1 cellular context compared by ENCODE assay signal in the genomic region with DNA sequence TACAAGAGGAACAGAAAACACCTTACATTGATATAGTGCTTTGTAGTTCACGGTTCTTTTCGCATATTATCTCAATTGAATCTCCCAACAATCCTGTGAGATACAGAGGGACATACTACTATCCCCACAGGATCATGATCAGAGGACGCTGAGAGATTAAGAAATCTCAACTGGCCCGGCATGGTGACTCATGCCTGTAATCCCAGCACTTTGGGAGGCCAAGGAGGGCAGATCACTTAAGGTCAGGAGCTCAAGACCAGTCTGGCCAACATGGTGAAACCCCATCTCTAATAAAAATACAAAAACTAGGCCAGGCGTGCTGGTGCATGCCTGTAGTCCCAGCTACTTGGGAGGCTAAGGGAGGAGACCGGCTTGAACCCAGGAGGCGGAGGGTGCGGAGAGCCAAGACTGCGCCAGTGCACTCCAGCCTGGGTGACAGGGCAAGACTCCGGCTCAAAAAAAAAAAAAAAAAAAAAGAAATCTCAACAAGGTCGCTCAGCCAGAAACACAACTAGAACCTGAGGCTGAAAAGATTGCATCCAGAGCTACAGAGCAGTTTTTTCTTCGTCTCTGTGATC.
TF ChIP-seq lines count a peak whose summit lies in the region.

No MANE protein-coding gene starts in this region.

TF ChIP-seq in HEK293, 187 proteins besides CTCF, POLR2A, EP300 and RAD21 (continued from another document and continues in another):
- TF ChIP-seq, protein P1, sequence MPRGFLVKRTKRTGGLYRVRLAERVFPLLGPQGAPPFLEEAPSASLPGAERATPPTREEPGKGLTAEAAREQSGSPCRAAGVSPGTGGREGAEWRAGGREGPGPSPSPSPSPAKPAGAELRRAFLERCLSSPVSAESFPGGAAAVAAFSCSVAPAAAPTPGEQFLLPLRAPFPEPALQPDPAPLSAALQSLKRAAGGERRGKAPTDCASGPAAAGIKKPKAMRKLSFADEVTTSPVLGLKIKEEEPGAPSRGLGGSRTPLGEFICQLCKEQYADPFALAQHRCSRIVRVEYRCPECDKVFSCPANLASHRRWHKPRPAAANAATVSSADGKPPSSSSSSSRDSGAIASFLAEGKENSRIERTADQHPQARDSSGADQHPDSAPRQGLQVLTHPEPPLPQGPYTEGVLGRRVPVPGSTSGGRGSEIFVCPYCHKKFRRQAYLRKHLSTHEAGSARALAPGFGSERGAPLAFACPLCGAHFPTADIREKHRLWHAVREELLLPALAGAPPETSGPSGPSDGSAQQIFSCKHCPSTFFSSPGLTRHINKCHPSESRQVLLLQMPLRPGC (tag by site-specific recombination; IDR thresholded peaks at IDR 0.05): peak; percentile 18; the same call in 1 of the 2 replicates
- TF ChIP-seq ZNF112 (tag by site-specific recombination; IDR thresholded peaks at IDR 0.05) (no peak), ZNF768 (tag by site-specific recombination; IDR thresholded peaks at IDR 0.05) (no peak), ZNF660 (tag by site-specific recombination; IDR thresholded peaks at IDR 0.05) (no peak), GLIS1 (tag by site-specific recombination; IDR thresholded peaks at IDR 0.05) (peak; percentile 71), KLF8 (tag by site-specific recombination; IDR thresholded peaks at IDR 0.05) (peak; percentile 65), TRIM28 (IDR thresholded peaks at IDR 0.05; ENCODE audit: borderline replicate concordance, low read length) (peak; percentile 51; the same call in 1 of the 2 replicates), ZNF692 (tag by site-specific recombination; IDR thresholded peaks at IDR 0.05) (no peak), PRDM10 (tag by site-specific recombination; IDR thresholded peaks at IDR 0.05) (peak; percentile 69), ZNF558 (tag by site-specific recombination; IDR thresholded peaks at IDR 0.05) (no peak), ZNF639 (tag by site-specific recombination; IDR thresholded peaks at IDR 0.05) (0 out of 2 replicates have a peak, but pooled peaks have one; percentile 40), ZNF37A (tag by site-specific recombination; IDR thresholded peaks at IDR 0.05) (no peak), KLF7 (tag by site-specific recombination; IDR thresholded peaks at IDR 0.05; ENCODE audit: borderline replicate concordance) (no peak), ZSCAN4 (tag by site-specific recombination; IDR thresholded peaks at IDR 0.05) (no peak), ZNF248 (tag by site-specific recombination; IDR thresholded peaks at IDR 0.05) (no peak), ZNF121 (tag by site-specific recombination; IDR thresholded peaks at IDR 0.05) (no peak), ZNF747 (tag by site-specific recombination; IDR thresholded peaks at IDR 0.05) (no peak), ZNF600 (tag by site-specific recombination; IDR thresholded peaks at IDR 0.05) (peak; percentile 66; the same call in 1 of the 2 replicates), IKZF3 (tag by site-specific recombination; IDR thresholded peaks at IDR 0.05) (0 out of 2 replicates have a peak, but pooled peaks have one; percentile 40), ZNF707 (tag by site-specific recombination; IDR thresholded peaks at IDR 0.05) (no peak), ZNF10 (tag by site-specific recombination; IDR thresholded peaks at IDR 0.05) (peak; percentile 89), ZNF366 (tag by site-specific recombination; conservative IDR thresholded peaks at IDR 0.05) (no peak), ZSCAN30 (tag by site-specific recombination; IDR thresholded peaks at IDR 0.05) (no peak), ZNF629 (tag by site-specific recombination; IDR thresholded peaks at IDR 0.05) (peak; percentile 51), SCRT2 (tag by site-specific recombination; IDR thresholded peaks at IDR 0.05) (no peak), ZNF140 (tag by site-specific recombination; IDR thresholded peaks at IDR 0.05) (no peak), KLF17 (tag by site-specific recombination; IDR thresholded peaks at IDR 0.05) (no peak), ZNF2 (tag by site-specific recombination; IDR thresholded peaks at IDR 0.05) (no peak), ZNF23 (tag by site-specific recombination; IDR thresholded peaks at IDR 0.05; ENCODE audit: borderline replicate concordance) (no peak), HOXC10 (CRISPR knock-in tag; IDR thresholded peaks at IDR 0.05) (no peak), ZNF362 (tag by site-specific recombination; IDR thresholded peaks at IDR 0.05) (0 out of 2 replicates have a peak, but pooled peaks have one; percentile 47), ZNF132 (tag by site-specific recombination; IDR thresholded peaks at IDR 0.05; ENCODE audit: borderline replicate concordance) (no peak), ZNF626 (tag by site-specific recombination; IDR thresholded peaks at IDR 0.05) (no peak)
- TF ChIP-seq, protein P2, sequence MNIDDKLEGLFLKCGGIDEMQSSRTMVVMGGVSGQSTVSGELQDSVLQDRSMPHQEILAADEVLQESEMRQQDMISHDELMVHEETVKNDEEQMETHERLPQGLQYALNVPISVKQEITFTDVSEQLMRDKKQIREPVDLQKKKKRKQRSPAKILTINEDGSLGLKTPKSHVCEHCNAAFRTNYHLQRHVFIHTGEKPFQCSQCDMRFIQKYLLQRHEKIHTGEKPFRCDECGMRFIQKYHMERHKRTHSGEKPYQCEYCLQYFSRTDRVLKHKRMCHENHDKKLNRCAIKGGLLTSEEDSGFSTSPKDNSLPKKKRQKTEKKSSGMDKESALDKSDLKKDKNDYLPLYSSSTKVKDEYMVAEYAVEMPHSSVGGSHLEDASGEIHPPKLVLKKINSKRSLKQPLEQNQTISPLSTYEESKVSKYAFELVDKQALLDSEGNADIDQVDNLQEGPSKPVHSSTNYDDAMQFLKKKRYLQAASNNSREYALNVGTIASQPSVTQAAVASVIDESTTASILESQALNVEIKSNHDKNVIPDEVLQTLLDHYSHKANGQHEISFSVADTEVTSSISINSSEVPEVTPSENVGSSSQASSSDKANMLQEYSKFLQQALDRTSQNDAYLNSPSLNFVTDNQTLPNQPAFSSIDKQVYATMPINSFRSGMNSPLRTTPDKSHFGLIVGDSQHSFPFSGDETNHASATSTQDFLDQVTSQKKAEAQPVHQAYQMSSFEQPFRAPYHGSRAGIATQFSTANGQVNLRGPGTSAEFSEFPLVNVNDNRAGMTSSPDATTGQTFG (tag by site-specific recombination; IDR thresholded peaks at IDR 0.05; ENCODE audit: borderline replicate concordance): no peak
- TF ChIP-seq, protein P3, sequence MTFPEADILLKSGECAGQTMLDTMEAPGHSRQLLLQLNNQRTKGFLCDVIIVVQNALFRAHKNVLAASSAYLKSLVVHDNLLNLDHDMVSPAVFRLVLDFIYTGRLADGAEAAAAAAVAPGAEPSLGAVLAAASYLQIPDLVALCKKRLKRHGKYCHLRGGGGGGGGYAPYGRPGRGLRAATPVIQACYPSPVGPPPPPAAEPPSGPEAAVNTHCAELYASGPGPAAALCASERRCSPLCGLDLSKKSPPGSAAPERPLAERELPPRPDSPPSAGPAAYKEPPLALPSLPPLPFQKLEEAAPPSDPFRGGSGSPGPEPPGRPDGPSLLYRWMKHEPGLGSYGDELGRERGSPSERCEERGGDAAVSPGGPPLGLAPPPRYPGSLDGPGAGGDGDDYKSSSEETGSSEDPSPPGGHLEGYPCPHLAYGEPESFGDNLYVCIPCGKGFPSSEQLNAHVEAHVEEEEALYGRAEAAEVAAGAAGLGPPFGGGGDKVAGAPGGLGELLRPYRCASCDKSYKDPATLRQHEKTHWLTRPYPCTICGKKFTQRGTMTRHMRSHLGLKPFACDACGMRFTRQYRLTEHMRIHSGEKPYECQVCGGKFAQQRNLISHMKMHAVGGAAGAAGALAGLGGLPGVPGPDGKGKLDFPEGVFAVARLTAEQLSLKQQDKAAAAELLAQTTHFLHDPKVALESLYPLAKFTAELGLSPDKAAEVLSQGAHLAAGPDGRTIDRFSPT (tag by site-specific recombination; IDR thresholded peaks at IDR 0.05): peak; percentile 83
- TF ChIP-seq, protein P4, sequence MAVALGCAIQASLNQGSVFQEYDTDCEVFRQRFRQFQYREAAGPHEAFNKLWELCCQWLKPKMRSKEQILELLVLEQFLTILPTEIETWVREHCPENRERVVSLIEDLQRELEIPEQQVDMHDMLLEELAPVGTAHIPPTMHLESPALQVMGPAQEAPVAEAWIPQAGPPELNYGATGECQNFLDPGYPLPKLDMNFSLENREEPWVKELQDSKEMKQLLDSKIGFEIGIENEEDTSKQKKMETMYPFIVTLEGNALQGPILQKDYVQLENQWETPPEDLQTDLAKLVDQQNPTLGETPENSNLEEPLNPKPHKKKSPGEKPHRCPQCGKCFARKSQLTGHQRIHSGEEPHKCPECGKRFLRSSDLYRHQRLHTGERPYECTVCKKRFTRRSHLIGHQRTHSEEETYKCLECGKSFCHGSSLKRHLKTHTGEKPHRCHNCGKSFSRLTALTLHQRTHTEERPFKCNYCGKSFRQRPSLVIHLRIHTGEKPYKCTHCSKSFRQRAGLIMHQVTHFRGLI (tag by site-specific recombination; IDR thresholded peaks at IDR 0.05): no peak
- TF ChIP-seq, protein P5, sequence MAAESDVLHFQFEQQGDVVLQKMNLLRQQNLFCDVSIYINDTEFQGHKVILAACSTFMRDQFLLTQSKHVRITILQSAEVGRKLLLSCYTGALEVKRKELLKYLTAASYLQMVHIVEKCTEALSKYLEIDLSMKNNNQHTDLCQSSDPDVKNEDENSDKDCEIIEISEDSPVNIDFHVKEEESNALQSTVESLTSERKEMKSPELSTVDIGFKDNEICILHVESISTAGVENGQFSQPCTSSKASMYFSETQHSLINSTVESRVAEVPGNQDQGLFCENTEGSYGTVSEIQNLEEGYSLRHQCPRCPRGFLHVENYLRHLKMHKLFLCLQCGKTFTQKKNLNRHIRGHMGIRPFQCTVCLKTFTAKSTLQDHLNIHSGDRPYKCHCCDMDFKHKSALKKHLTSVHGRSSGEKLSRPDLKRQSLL (tag by site-specific recombination; IDR thresholded peaks at IDR 0.05): no peak
